Comparison of ENCODE assay signal across 11 cellular contexts in genomic region chr10:128087884-128088695, GRCh38. TPM values are rescaled to one million over a fixed set of nuclear protein-coding genes. Genes with fewer than 3 reads are reported as not detected.
DNase-seq lines count a peak whose midpoint lies in the region; ATAC-seq and TF ChIP-seq lines count a peak whose summit lies in the region.
"Had no signal": no experiment of that assay in that cellular context is flagged by ENCODE, and none has a peak within 500 bp of the region (broad histone marks: within the 10 kb centered on the region; RNA-seq: fewer than 3 reads in every experiment).

No MANE protein-coding gene starts in this region.

- H3K36me3 Mint-ChIP-seq in activated CD8-positive, alpha-beta T cell treated with anti-CD3 and anti-CD28 coated beads, Interleukin-2, amount 10 ng/mL, durations not matched to agents 7 days and 5 days (ENCODE audit: low read depth) = peaks cover 5% of the 10 kb centered on the region
- peaks cover 9% of the 10 kb centered on the region for H3K36me3 Mint-ChIP-seq in activated T-helper 2 cell treated with anti-CD3 and anti-CD28 coated beads, Interferon-gamma antibody, Interleukin-2, Interleukin-4, amounts not matched to agents 10 μg/mL and 5 μg/mL and 100 μg/mL, durations not matched to agents 14 hours and 24 hours and 36 hours (ENCODE audit: low read depth)

- H3K4me1 Mint-ChIP-seq in activated CD8-positive, alpha-beta T cell treated with anti-CD3 and anti-CD28 coated beads, Interleukin-2, amount 10 ng/mL, durations not matched to agents 7 days and 5 days (ENCODE audit: low read depth) = peaks cover 9% of the 10 kb centered on the region
- H3K4me1 Mint-ChIP-seq in activated T-helper 2 cell treated with anti-CD3 and anti-CD28 coated beads, Interferon-gamma antibody, Interleukin-2, Interleukin-4, amounts not matched to agents 10 μg/mL and 5 μg/mL and 100 μg/mL, durations not matched to agents 14 hours and 24 hours and 36 hours (ENCODE audit: low read depth) = peaks cover 4% of the 10 kb centered on the region

- no peak overlapping the region for H3K27ac ChIP-seq in substantia nigra (ENCODE audit: low read depth, low read length, poor library complexity, severe bottlenecking)
- H3K27ac ChIP-seq: skin epidermis had no signal

- H3K27me3 Mint-ChIP-seq in activated CD8-positive, alpha-beta T cell treated with anti-CD3 and anti-CD28 coated beads, Interleukin-2, amount 10 ng/mL, durations not matched to agents 7 days and 5 days (ENCODE audit: low read depth) = peaks cover 2% of the 10 kb centered on the region
- H3K27me3 Mint-ChIP-seq in activated T-helper 2 cell treated with anti-CD3 and anti-CD28 coated beads, Interferon-gamma antibody, Interleukin-2, Interleukin-4, amounts not matched to agents 10 μg/mL and 5 μg/mL and 100 μg/mL, durations not matched to agents 14 hours and 24 hours and 36 hours (ENCODE audit: low read depth) = no peaks in the 10 kb centered on the region

- no peak overlapping the region for H3K27ac Mint-ChIP-seq in activated CD8-positive, alpha-beta T cell treated with anti-CD3 and anti-CD28 coated beads, Interleukin-2, amount 10 ng/mL, durations not matched to agents 7 days and 5 days
- H3K27ac Mint-ChIP-seq in activated T-helper 2 cell treated with anti-CD3 and anti-CD28 coated beads, Interferon-gamma antibody, Interleukin-2, Interleukin-4, amounts not matched to agents 10 μg/mL and 5 μg/mL and 100 μg/mL, durations not matched to agents 14 hours and 24 hours and 36 hours = no peak overlapping the region

- H3K9me3 Mint-ChIP-seq in activated CD8-positive, alpha-beta T cell treated with anti-CD3 and anti-CD28 coated beads, Interleukin-2, amount 10 ng/mL, durations not matched to agents 7 days and 5 days (ENCODE audit: insufficient read depth) = no peaks in the 10 kb centered on the region
- H3K9me3 Mint-ChIP-seq in activated T-helper 2 cell treated with anti-CD3 and anti-CD28 coated beads, Interferon-gamma antibody, Interleukin-2, Interleukin-4, amounts not matched to agents 10 μg/mL and 5 μg/mL and 100 μg/mL, durations not matched to agents 14 hours and 24 hours and 36 hours = no peaks in the 10 kb centered on the region

- H3K4me3 Mint-ChIP-seq in activated CD8-positive, alpha-beta T cell treated with anti-CD3 and anti-CD28 coated beads, Interleukin-2, amount 10 ng/mL, durations not matched to agents 7 days and 5 days = no peak overlapping the region
- no peak overlapping the region for H3K4me3 Mint-ChIP-seq in activated T-helper 2 cell treated with anti-CD3 and anti-CD28 coated beads, Interferon-gamma antibody, Interleukin-2, Interleukin-4, amounts not matched to agents 10 μg/mL and 5 μg/mL and 100 μg/mL, durations not matched to agents 14 hours and 24 hours and 36 hours (ENCODE audit: low read depth)

- POLR2A ChIA-PET in HEK293T (lab: Yijun Ruan, JAX) = no interaction called here
- POLR2A ChIA-PET in activated CD8-positive, alpha-beta T cell treated with anti-CD3 and anti-CD28 coated beads, Interleukin-2, amount 10 ng/mL, durations not matched to agents 7 days and 5 days (lab: Charles Lee) = interaction anchor here (0.5 to 1.4 kb wide), 2 partner anchors 25 to 45 kb away, joined by 3 to 4 read pairs; no protein-coding TSS in a partner anchor

- intact Hi-C loops in left colon (cut with DNase I, micrococcal nuclease) = no loop called here
- intact Hi-C loops in activated T-helper 2 cell treated with anti-CD3 and anti-CD28 coated beads, Interferon-gamma antibody, Interleukin-2, Interleukin-4, amounts not matched to agents 10 μg/mL and 5 μg/mL and 100 μg/mL, durations not matched to agents 14 hours and 24 hours and 36 hours (cut with micrococcal nuclease) = no loop called here

- DNase-seq in D341Med (ENCODE audit: low spot score) (peak; percentile 36), HEK293T (ENCODE audit: extremely low spot score) (peak; percentile 45), left colon (no peak), AG08395 (ENCODE audit: low spot score) (no peak), NCI-H1930 (lab: John Stamatoyannopoulos, UW) (no peak), substantia nigra (lab: John Stamatoyannopoulos, UW) (no peak)
- DNase-seq in activated CD8-positive, alpha-beta T cell treated with anti-CD3 and anti-CD28 coated beads, Interleukin-2, amount 10 ng/mL, durations not matched to agents 7 days and 5 days = no peak
- no peak for DNase-seq in activated T-helper 2 cell treated with anti-CD3 and anti-CD28 coated beads, Interferon-gamma antibody, Interleukin-2, Interleukin-4, amounts not matched to agents 10 μg/mL and 5 μg/mL and 100 μg/mL, durations not matched to agents 14 hours and 24 hours and 36 hours (ENCODE audit: low spot score)
- DNase-seq: amniotic stem cell, mesenchymal stem cell had no signal

- CTCF ChIA-PET in HEK293T (lab: Yijun Ruan, JAX) = interaction anchor here (0.7 kb wide), 1 partner anchor 19 kb away, joined by 3 read pairs; no protein-coding TSS in a partner anchor
- CTCF ChIA-PET in activated CD8-positive, alpha-beta T cell treated with anti-CD3 and anti-CD28 coated beads, Interleukin-2, amount 10 ng/mL, durations not matched to agents 7 days and 5 days (lab: Charles Lee) = no interaction called here

- peak; percentile 42 for ATAC-seq in activated CD8-positive, alpha-beta T cell treated with anti-CD3 and anti-CD28 coated beads, Interleukin-2, amount 10 ng/mL, durations not matched to agents 7 days and 5 days
- ATAC-seq in left colon = peak; percentile 66

TF ChIP-seq in HEK293T, 16 proteins besides CTCF, POLR2A, EP300 and RAD21:
- TF ChIP-seq LEF1 (IDR thresholded peaks at IDR 0.05; ENCODE audit: borderline replicate concordance) = no peak
- TF ChIP-seq SP1 (IDR thresholded peaks at IDR 0.05) = no peak
- no peak for TF ChIP-seq PKNOX1 (IDR thresholded peaks at IDR 0.05)
- TF ChIP-seq ZNF384 (IDR thresholded peaks at IDR 0.05) = no peak
- TF ChIP-seq ELF4 (IDR thresholded peaks at IDR 0.05) = no peak
- TF ChIP-seq TARDBP (IDR thresholded peaks at IDR 0.05) = no peak
- TF ChIP-seq SUZ12 (IDR thresholded peaks at IDR 0.05) = no peak
- no peak for TF ChIP-seq FOXA1 (IDR thresholded peaks at IDR 0.05)
- TF ChIP-seq BHLHE40 (IDR thresholded peaks at IDR 0.05; ENCODE audit: borderline replicate concordance) = no peak
- no peak for TF ChIP-seq FOXM1 (IDR thresholded peaks at IDR 0.05; ENCODE audit: borderline replicate concordance)
- no peak for TF ChIP-seq L3MBTL2 (conservative IDR thresholded peaks at IDR 0.05)
- no peak for TF ChIP-seq NFRKB (IDR thresholded peaks at IDR 0.05)
- TF ChIP-seq ARNT (IDR thresholded peaks at IDR 0.05) = no peak

RNA-seq across cellular contexts. Expression of gene MKI67, which starts 38.1 kb away (rescaled TPM):
- total RNA-seq in activated CD8-positive, alpha-beta T cell treated with anti-CD3 and anti-CD28 coated beads, Interleukin-2, amount 10 ng/mL, durations not matched to agents 7 days and 5 days = 100 to 1,000 TPM; 356 to 368 TPM
- 10 to 100 TPM; 10.8 to 39.5 TPM for total RNA-seq in left colon
- 163 and 165 TPM in 2 replicates for total RNA-seq in activated T-helper 2 cell treated with anti-CD3 and anti-CD28 coated beads, Interferon-gamma antibody, Interleukin-2, Interleukin-4, amounts not matched to agents 10 μg/mL and 5 μg/mL and 100 μg/mL, durations not matched to agents 14 hours and 24 hours and 36 hours

Comparison
In these comparisons a context has a peak if more than half of its experiments do, and no peak if none do; other contexts are left out.
1. DNase-seq: peak in D341Med (single experiment) and HEK293T (single experiment); none in activated CD8-positive, alpha-beta T cell treated with anti-CD3 and anti-CD28 coated beads, Interleukin-2, amount 10 ng/mL, durations not matched to agents 7 days and 5 days (single experiment), left colon (0 of 2), AG08395 (single experiment), NCI-H1930 (0 of 2), activated T-helper 2 cell treated with anti-CD3 and anti-CD28 coated beads, Interferon-gamma antibody, Interleukin-2, Interleukin-4, amounts not matched to agents 10 μg/mL and 5 μg/mL and 100 μg/mL, durations not matched to agents 14 hours and 24 hours and 36 hours (single experiment) and substantia nigra (0 of 49).